ENCODE assay signal across 8 cellular contexts in genomic region chr11:66883021-66883968, GRCh38. TPM values are rescaled to one million over a fixed set of nuclear protein-coding genes. Genes with fewer than 3 reads are reported as not detected.
A peak's percentile ranks its signal among the peaks of the same experiment; 100 is the strongest.
DNase-seq lines count a peak whose midpoint lies in the region; ATAC-seq and TF ChIP-seq lines count a peak whose summit lies in the region.

No MANE protein-coding gene starts in this region.

- DNase-seq in NCI-H1930 (lab: John Stamatoyannopoulos, UW) (peak; percentile 54 to 61), cerebellum (ENCODE audit: low spot score) (peak; percentile 66), left kidney (ENCODE audit: low read depth, low spot score) (peak; percentile 85)
- DNase-seq in activated CD4-positive, CD25-positive, alpha-beta regulatory T cell treated with anti-CD3 and anti-CD28 coated beads, Interleukin-2, amount 50 U/mL, for 16 hours (ENCODE audit: low read depth, low spot score): peak; percentile 28
- peak; percentile 46 for DNase-seq in stimulated activated CD4-positive, alpha-beta T cell treated with anti-CD3 and anti-CD28 coated beads, Interleukin-2, amount 100 ng/mL, for 4 hours (ENCODE audit: low read depth)

- H3K4me3 ChIP-seq in GM12875 (ENCODE audit: low read depth, low read length): no peak overlapping the region

- ATAC-seq in GM21576 (IDR thresholded peaks at IDR 0.05; ENCODE audit: unreplicated experiment) (no peak), HG03135 (IDR thresholded peaks at IDR 0.05; ENCODE audit: unreplicated experiment) (no peak)

- TF ChIP-seq CTCF in GM12875 (IDR thresholded peaks at IDR 0.05; ENCODE audit: borderline replicate concordance, insufficient read depth, low read depth, low read length): peak; percentile 89

RNA-seq across cellular contexts. Expression of gene LRFN4, which starts 26.4 kb away (rescaled TPM):
- total RNA-seq in cerebellum: 21.3 TPM

RNA-seq across cellular contexts. Expression of gene RCE1, which starts 40.1 kb away (rescaled TPM):
- 18.1 TPM for total RNA-seq in cerebellum

Comparison
In these comparisons a context has a peak if more than half of its experiments do, and no peak if none do; other contexts are left out.
1. DNase-seq: peak in every context shown above with its lines; median percentile 85 in left kidney; 66 in cerebellum; 58 in NCI-H1930; 46 in stimulated activated CD4-positive, alpha-beta T cell treated with anti-CD3 and anti-CD28 coated beads, Interleukin-2, amount 100 ng/mL, for 4 hours; 28 in activated CD4-positive, CD25-positive, alpha-beta regulatory T cell treated with anti-CD3 and anti-CD28 coated beads, Interleukin-2, amount 50 U/mL, for 16 hours.